In genomic region chr1:2232255-2232915, GRCh38 we compare ENCODE assay signal across 8 cellular contexts. TPM values are rescaled to one million over a fixed set of nuclear protein-coding genes. Genes with fewer than 3 reads are reported as not detected.
DNase-seq lines count a peak whose midpoint lies in the region; ATAC-seq, FAIRE-seq and TF ChIP-seq lines count a peak whose summit lies in the region.

No MANE protein-coding gene starts in this region.

- no peak overlapping the region for H2AFZ ChIP-seq in keratinocyte (ENCODE audit: control insufficient read depth, low read length)

- H3K4me3 ChIP-seq in HFF-Myc (replicated peaks; ENCODE audit: low read depth, low read length) (peak overlapping the region; percentile 94), keratinocyte (ENCODE audit: control insufficient read depth in 2 of 3, extremely low read depth in 1 of 3, insufficient read depth in 2 of 3, low read depth in 1 of 3, low read length in 3 of 3) (peak overlapping the region; percentile 54 to 88 (median 87))

- no peak for DNase-seq in HFF-Myc (ENCODE audit: extremely low read depth, low read depth)
- no peak for DNase-seq in keratinocyte (ENCODE audit: low read depth, low spot score)
- DNase-seq in stimulated activated effector memory CD8-positive, alpha-beta T cell treated with anti-CD3 and anti-CD28 coated beads, Interleukin-12 subunit alpha, Interleukin-12 subunit beta, amount 100 ng/mL, for 72 hours (ENCODE audit: low spot score in 2 of 2) = no peak
- no peak for DNase-seq in cortex of kidney (lab: John Stamatoyannopoulos, UW)
- DNase-seq in glomerular visceral epithelial cell (ENCODE audit: extremely low spot score) = no peak
- DNase-seq in NCI-H2107 (lab: John Stamatoyannopoulos, UW) = no peak

- H3K36me3 Mint-ChIP-seq in stimulated activated effector memory CD8-positive, alpha-beta T cell treated with anti-CD3 and anti-CD28 coated beads, Interleukin-12 subunit alpha, Interleukin-12 subunit beta, amount 100 ng/mL, for 72 hours = peaks cover 44% of the 10 kb centered on the region

- H3K4me1 Mint-ChIP-seq in stimulated activated effector memory CD8-positive, alpha-beta T cell treated with anti-CD3 and anti-CD28 coated beads, Interleukin-12 subunit alpha, Interleukin-12 subunit beta, amount 100 ng/mL, for 72 hours = peaks cover 76% of the 10 kb centered on the region

- no peaks in the 10 kb centered on the region for H3K36me3 ChIP-seq in keratinocyte (ENCODE audit: control insufficient read depth in 2 of 2, extremely low read depth in 1 of 2, insufficient read depth in 2 of 2, low read length in 2 of 2)

- H3K4me2 ChIP-seq in keratinocyte (ENCODE audit: control insufficient read depth, extremely low read depth, insufficient read depth, low read depth, low read length) = peak overlapping the region; percentile 88

- peak overlapping the region; percentile 88 for H3K9ac ChIP-seq in keratinocyte (ENCODE audit: control insufficient read depth, extremely low read depth, insufficient read depth, low read length)

- H3K79me2 ChIP-seq in keratinocyte (ENCODE audit: control insufficient read depth, insufficient read depth, low read length) = peaks cover 87% of the 10 kb centered on the region

- dilution Hi-C loops in keratinocyte (cut with MboI; ENCODE audit: extremely low pct_ligation_motif_present, low sequenced_read_pairs) = no loop called here

- H4K20me1 ChIP-seq in keratinocyte (ENCODE audit: control insufficient read depth, extremely low read depth, insufficient read depth, low read length) = peaks cover 63% of the 10 kb centered on the region

- no peaks in the 10 kb centered on the region for H3K9me3 ChIP-seq in keratinocyte (ENCODE audit: control insufficient read depth, low read depth, low read length)

- FAIRE-seq in keratinocyte (lab: Jason Lieb, UNC) = no peak

- peak overlapping the region; percentile 68 for H3K27ac Mint-ChIP-seq in stimulated activated effector memory CD8-positive, alpha-beta T cell treated with anti-CD3 and anti-CD28 coated beads, Interleukin-12 subunit alpha, Interleukin-12 subunit beta, amount 100 ng/mL, for 72 hours

- H3K4me1 ChIP-seq in keratinocyte (ENCODE audit: control insufficient read depth, extremely low read depth, insufficient read depth, low read length) = peaks cover 41% of the 10 kb centered on the region

- H3K9me1 ChIP-seq in keratinocyte (ENCODE audit: control insufficient read depth, extremely low read depth, insufficient read depth, low read length) = no peaks in the 10 kb centered on the region

- H3K4me3 Mint-ChIP-seq in stimulated activated effector memory CD8-positive, alpha-beta T cell treated with anti-CD3 and anti-CD28 coated beads, Interleukin-12 subunit alpha, Interleukin-12 subunit beta, amount 100 ng/mL, for 72 hours = peak overlapping the region; percentile 93

- H3K27me3 ChIP-seq in keratinocyte (ENCODE audit: control insufficient read depth, extremely low read depth, insufficient read depth, low read length) = no peaks in the 10 kb centered on the region

- ATAC-seq in stimulated activated effector memory CD8-positive, alpha-beta T cell treated with anti-CD3 and anti-CD28 coated beads, Interleukin-12 subunit alpha, Interleukin-12 subunit beta, amount 100 ng/mL, for 72 hours = no peak
- ATAC-seq in HG03097 (IDR thresholded peaks at IDR 0.05; ENCODE audit: low FRiP score, unreplicated experiment) = no peak

- H3K27ac ChIP-seq in angular gyrus (ENCODE audit: low read depth, low read length) (peak overlapping the region; percentile 84), keratinocyte (ENCODE audit: control insufficient read depth, insufficient read depth, low read length) (peak overlapping the region; percentile 66)

- no peaks in the 10 kb centered on the region for H3K9me3 Mint-ChIP-seq in stimulated activated effector memory CD8-positive, alpha-beta T cell treated with anti-CD3 and anti-CD28 coated beads, Interleukin-12 subunit alpha, Interleukin-12 subunit beta, amount 100 ng/mL, for 72 hours

- TF ChIP-seq CTCF in HFF-Myc (IDR thresholded peaks at IDR 0.05; ENCODE audit: low read depth, low read length, missing control alignments) (no peak), keratinocyte (optimal IDR thresholded peaks at IDR 0.05 in 1 of 3, IDR thresholded peaks at IDR 0.05 in 1 of 3, conservative IDR thresholded peaks at IDR 0.05 in 1 of 3; ENCODE audit: extremely low read depth in 1 of 3, insufficient read depth in 2 of 3, low read length in 3 of 3) (no peak)

RNA-seq across cellular contexts. Expression of gene SKI, which starts 4.3 kb away (rescaled TPM):
- 3.8 to 10.1 TPM (median 4.8 TPM) in 3 replicates for polyA plus RNA-seq in keratinocyte
- 3.4 TPM for polyA plus RNA-seq in keratinocyte (2011; ENCODE audit: low read depth)
- polyA plus RNA-seq in keratinocyte (2011; cell fraction: cytosol; rRNA removed) = 6.8 and 10.6 TPM in 2 replicates
- polyA plus RNA-seq in keratinocyte (2011; cell fraction: nucleus; rRNA removed) = 18.4 and 21.5 TPM in 2 replicates
- 12.2 and 22.1 TPM in 2 replicates for polyA plus RNA-seq in keratinocyte (2012; ENCODE audit: low replicate concordance)
- 4.8 to 19.5 TPM (median 6.1 TPM) in 3 replicates for polyA minus RNA-seq in keratinocyte
- polyA minus RNA-seq in keratinocyte (2011; cell fraction: cytosol; rRNA and poly(A)+ RNA removed) = 25.5 TPM
- polyA minus RNA-seq in keratinocyte (2011; cell fraction: nucleus; rRNA and poly(A)+ RNA removed) = 15.9 and 20.3 TPM in 2 replicates

RNA-seq across cellular contexts. Expression of gene FAAP20, which starts 37.8 kb away (rescaled TPM):
- polyA plus RNA-seq in keratinocyte = 7.3 to 13.7 TPM (median 8.9 TPM) in 3 replicates
- polyA plus RNA-seq in keratinocyte (2011; ENCODE audit: low read depth) = 4.0 TPM
- 5.3 and 17.8 TPM in 2 replicates for polyA plus RNA-seq in keratinocyte (2011; cell fraction: cytosol; rRNA removed)
- 8.9 and 13.7 TPM in 2 replicates for polyA plus RNA-seq in keratinocyte (2011; cell fraction: nucleus; rRNA removed)
- polyA plus RNA-seq in keratinocyte (2012; ENCODE audit: low replicate concordance) = 17.9 and 25.7 TPM in 2 replicates
- polyA minus RNA-seq in keratinocyte = 2.7 to 3.6 TPM (median 3.0 TPM) in 3 replicates
- 10.6 TPM for polyA minus RNA-seq in keratinocyte (2011; cell fraction: cytosol; rRNA and poly(A)+ RNA removed)
- polyA minus RNA-seq in keratinocyte (2011; cell fraction: nucleus; rRNA and poly(A)+ RNA removed) = 3.6 and 4.6 TPM in 2 replicates
